ENCODE assay signal across 10 cellular contexts in genomic region chr6:101402618-101403002, GRCh38. TPM values are rescaled to one million over a fixed set of nuclear protein-coding genes. Genes with fewer than 3 reads are reported as not detected.
DNase-seq lines count a peak whose midpoint lies in the region; ATAC-seq and TF ChIP-seq lines count a peak whose summit lies in the region.
"Had no signal": no experiment of that assay in that cellular context is flagged by ENCODE, and none has a peak within 500 bp of the region (broad histone marks: within the 10 kb centered on the region; RNA-seq: fewer than 3 reads in every experiment).

No MANE protein-coding gene starts in this region.

- DNase-seq in COLO668 (lab: John Stamatoyannopoulos, UW; ENCODE audit: unreplicated experiment) (peak; percentile 74), NCI-H2196 (lab: John Stamatoyannopoulos, UW; ENCODE audit: unreplicated experiment) (peak; percentile 37), fibroblast of lung (ENCODE audit: low read depth in 2 of 2) (no peak), mesothelial cell of epicardium (ENCODE audit: low spot score in 2 of 2, unreplicated experiment in 2 of 2) (peak in 1 of 2 experiments; percentile 37), epidermal melanocyte (ENCODE audit: insufficient read length, low spot score) (no peak), NCI-H446 treated with DMSO at 0.1 percent for 48 hours (lab: John Stamatoyannopoulos, UW) (no peak), SIG-M5 (lab: John Stamatoyannopoulos, UW) (no peak)
- DNase-seq: WERI-Rb-1 had no signal

- H3K27ac ChIP-seq in fibroblast of lung (ENCODE audit: insufficient read depth, low read length) = no peak overlapping the region
- H3K27ac ChIP-seq: WERI-Rb-1 had no signal

- H3K27me3 ChIP-seq in fibroblast of lung (ENCODE audit: control insufficient read depth, insufficient read depth, low read length) = peaks cover 2% of the 10 kb centered on the region

- peak overlapping the region in 1 of 4 experiments; percentile 27 for H3K4me3 ChIP-seq in fibroblast of lung (replicated peaks in 1 of 4; ENCODE audit: control extremely low read depth in 1 of 4, insufficient read depth in 1 of 4, low read depth in 3 of 4, low read length in 4 of 4)

- H3K36me3 ChIP-seq in fibroblast of lung (ENCODE audit: control insufficient read depth, insufficient read depth, low read length) = no peaks in the 10 kb centered on the region
- H3K36me3 ChIP-seq: WERI-Rb-1 had no signal

- H3K4me1 Mint-ChIP-seq in mesothelial cell of epicardium = peaks cover 24% of the 10 kb centered on the region

- H3K27ac Mint-ChIP-seq in mesothelial cell of epicardium = no peak overlapping the region
- H3K27ac Mint-ChIP-seq: activated naive CD8-positive, alpha-beta T cell had no signal

- peak overlapping the region; percentile 13 for H3K4me2 ChIP-seq in fibroblast of lung (ENCODE audit: extremely low read depth, insufficient read depth, low read length)

- H3K27me3 Mint-ChIP-seq in mesothelial cell of epicardium (ENCODE audit: low read depth) = peaks cover 94% of the 10 kb centered on the region

- no peak overlapping the region for H2AFZ ChIP-seq in fibroblast of lung (ENCODE audit: low read length)

- H3K36me3 Mint-ChIP-seq in mesothelial cell of epicardium = no peaks in the 10 kb centered on the region

- H3K79me2 ChIP-seq in fibroblast of lung (ENCODE audit: control insufficient read depth, insufficient read depth, low read length) = no peaks in the 10 kb centered on the region

- no peaks in the 10 kb centered on the region for H4K20me1 ChIP-seq in fibroblast of lung (ENCODE audit: control insufficient read depth, extremely low read depth, insufficient read depth, low read length)

- no peaks in the 10 kb centered on the region for H3K9me3 ChIP-seq in fibroblast of lung (ENCODE audit: control insufficient read depth, insufficient read depth, low read depth, low read length)

- H3K9me3 Mint-ChIP-seq in mesothelial cell of epicardium = no peaks in the 10 kb centered on the region

- H3K4me3 Mint-ChIP-seq in mesothelial cell of epicardium = peak overlapping the region; percentile 66
- H3K4me3 Mint-ChIP-seq: activated naive CD8-positive, alpha-beta T cell had no signal

- ATAC-seq in HG03342 (IDR thresholded peaks at IDR 0.05; ENCODE audit: unreplicated experiment) = no peak

- no peak overlapping the region for H3K9ac ChIP-seq in fibroblast of lung (ENCODE audit: insufficient read depth, low read length)

- TF ChIP-seq CTCF in fibroblast of lung (conservative IDR thresholded peaks at IDR 0.05 in 1 of 2, IDR thresholded peaks at IDR 0.05 in 1 of 2; ENCODE audit: low read depth in 1 of 2, low read length in 2 of 2) (no peak), mesothelial cell of epicardium (IDR thresholded peaks at IDR 0.05; ENCODE audit: unreplicated experiment) (no peak)

- no peaks in the 10 kb centered on the region for H3K4me1 ChIP-seq in fibroblast of lung (ENCODE audit: control insufficient read depth, extremely low read depth, insufficient read depth, low read length)

RNA-seq across cellular contexts. Expression of gene GRIK2, which starts 9.1 kb away (rescaled TPM):
- total RNA-seq in fibroblast of lung (under 0.01 and 0.33 TPM in 2 replicates), mesothelial cell of epicardium (2.9 to 4.1 TPM (median 3.2 TPM) in 3 replicates)
- polyA plus RNA-seq in fibroblast of lung = 0.12 and 0.40 TPM in 2 replicates
- 0.18 and 0.47 TPM in 2 replicates for polyA plus RNA-seq in fibroblast of lung (2012)
- polyA minus RNA-seq in fibroblast of lung (ENCODE audit: low replicate concordance) = 1.2 TPM in 1 of 2 replicates, not detected in the other

Comparison
In these comparisons a context has a peak if more than half of its experiments do, and no peak if none do; other contexts are left out.
1. DNase-seq: peak in COLO668 (single experiment) and NCI-H2196 (single experiment); none in fibroblast of lung (0 of 2), epidermal melanocyte (single experiment), NCI-H446 treated with DMSO at 0.1 percent for 48 hours (single experiment) and SIG-M5 (single experiment).